Comparison of ENCODE assay signal across 1 cellular context in genomic region chr1:204093421-204093717, GRCh38.
A peak's percentile ranks its signal among the peaks of the same experiment; 100 is the strongest.
TF ChIP-seq lines count a peak whose summit lies in the region.

No MANE protein-coding gene starts in this region.

TF ChIP-seq in HepG2, 621 proteins besides CTCF, POLR2A, EP300 and RAD21 (continued from another document and continues in another):
- TF ChIP-seq PRPF4 (IDR thresholded peaks at IDR 0.05; ENCODE audit: low read depth, low read length, poor library complexity, severe bottlenecking) (no peak), ZNF280D (CRISPR knock-in tag; IDR thresholded peaks at IDR 0.05) (no peak), SMC3 (IDR thresholded peaks at IDR 0.05; ENCODE audit: low read length) (no peak), MATR3 (CRISPR knock-in tag; IDR thresholded peaks at IDR 0.05) (no peak), ZNF710 (CRISPR knock-in tag; IDR thresholded peaks at IDR 0.05; ENCODE audit: borderline replicate concordance) (no peak), HES4 (CRISPR knock-in tag; IDR thresholded peaks at IDR 0.05; ENCODE audit: borderline replicate concordance) (no peak), ZNF709 (CRISPR knock-in tag; IDR thresholded peaks at IDR 0.05) (no peak), ZNF264 (CRISPR knock-in tag; IDR thresholded peaks at IDR 0.05) (no peak), CREB1 (IDR thresholded peaks at IDR 0.05) (no peak), CREB1 (CRISPR knock-in tag; IDR thresholded peaks at IDR 0.05) (no peak), ZEB1 (IDR thresholded peaks at IDR 0.05; ENCODE audit: insufficient replicate concordance, low read depth) (peak; percentile 28), ZSCAN25 (CRISPR knock-in tag; IDR thresholded peaks at IDR 0.05) (no peak; the same call in 1 of the 2 replicates), NR3C1 (CRISPR knock-in tag; IDR thresholded peaks at IDR 0.05) (no peak), ZIK1 (CRISPR knock-in tag; IDR thresholded peaks at IDR 0.05; ENCODE audit: borderline replicate concordance, low read depth) (no peak), NR1H2 (CRISPR knock-in tag; IDR thresholded peaks at IDR 0.05; ENCODE audit: borderline replicate concordance, low read depth) (no peak), ELF3 (CRISPR knock-in tag; IDR thresholded peaks at IDR 0.05) (0 out of 2 replicates have a peak, but pooled peaks have one; percentile 25), ZNF253 (CRISPR knock-in tag; IDR thresholded peaks at IDR 0.05; ENCODE audit: borderline replicate concordance) (no peak), ZNF569 (CRISPR knock-in tag; IDR thresholded peaks at IDR 0.05; ENCODE audit: borderline replicate concordance) (no peak), ZNF207 (IDR thresholded peaks at IDR 0.05; ENCODE audit: borderline replicate concordance) (no peak), HOXA3 (CRISPR knock-in tag; IDR thresholded peaks at IDR 0.05) (peak; percentile 72), ZSCAN12 (CRISPR knock-in tag; IDR thresholded peaks at IDR 0.05) (no peak), GMEB1 (CRISPR knock-in tag; IDR thresholded peaks at IDR 0.05; ENCODE audit: borderline replicate concordance) (no peak), PHB2 (IDR thresholded peaks at IDR 0.05; ENCODE audit: partially characterized antibody) (no peak), CHD2 (IDR thresholded peaks at IDR 0.05; ENCODE audit: low read depth, low read length) (no peak), ZNF367 (CRISPR knock-in tag; IDR thresholded peaks at IDR 0.05; ENCODE audit: borderline replicate concordance) (no peak), ZBTB21 (CRISPR knock-in tag; IDR thresholded peaks at IDR 0.05) (no peak), ZBTB25 (CRISPR knock-in tag; IDR thresholded peaks at IDR 0.05) (no peak; the same call in 1 of the 2 replicates), ZNF543 (CRISPR knock-in tag; IDR thresholded peaks at IDR 0.05) (no peak), TBX2 (CRISPR knock-in tag; IDR thresholded peaks at IDR 0.05; ENCODE audit: borderline replicate concordance) (peak; percentile 65; the same call in 1 of the 2 replicates), ZNF460 (CRISPR knock-in tag; IDR thresholded peaks at IDR 0.05; ENCODE audit: borderline replicate concordance) (no peak), SNAI1 (CRISPR knock-in tag; IDR thresholded peaks at IDR 0.05; ENCODE audit: borderline replicate concordance) (no peak)
- TF ChIP-seq, protein P1, sequence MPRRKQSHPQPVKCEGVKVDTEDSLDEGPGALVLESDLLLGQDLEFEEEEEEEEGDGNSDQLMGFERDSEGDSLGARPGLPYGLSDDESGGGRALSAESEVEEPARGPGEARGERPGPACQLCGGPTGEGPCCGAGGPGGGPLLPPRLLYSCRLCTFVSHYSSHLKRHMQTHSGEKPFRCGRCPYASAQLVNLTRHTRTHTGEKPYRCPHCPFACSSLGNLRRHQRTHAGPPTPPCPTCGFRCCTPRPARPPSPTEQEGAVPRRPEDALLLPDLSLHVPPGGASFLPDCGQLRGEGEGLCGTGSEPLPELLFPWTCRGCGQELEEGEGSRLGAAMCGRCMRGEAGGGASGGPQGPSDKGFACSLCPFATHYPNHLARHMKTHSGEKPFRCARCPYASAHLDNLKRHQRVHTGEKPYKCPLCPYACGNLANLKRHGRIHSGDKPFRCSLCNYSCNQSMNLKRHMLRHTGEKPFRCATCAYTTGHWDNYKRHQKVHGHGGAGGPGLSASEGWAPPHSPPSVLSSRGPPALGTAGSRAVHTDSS (CRISPR knock-in tag; conservative IDR thresholded peaks at IDR 0.05) = no peak
- TF ChIP-seq, protein P2, sequence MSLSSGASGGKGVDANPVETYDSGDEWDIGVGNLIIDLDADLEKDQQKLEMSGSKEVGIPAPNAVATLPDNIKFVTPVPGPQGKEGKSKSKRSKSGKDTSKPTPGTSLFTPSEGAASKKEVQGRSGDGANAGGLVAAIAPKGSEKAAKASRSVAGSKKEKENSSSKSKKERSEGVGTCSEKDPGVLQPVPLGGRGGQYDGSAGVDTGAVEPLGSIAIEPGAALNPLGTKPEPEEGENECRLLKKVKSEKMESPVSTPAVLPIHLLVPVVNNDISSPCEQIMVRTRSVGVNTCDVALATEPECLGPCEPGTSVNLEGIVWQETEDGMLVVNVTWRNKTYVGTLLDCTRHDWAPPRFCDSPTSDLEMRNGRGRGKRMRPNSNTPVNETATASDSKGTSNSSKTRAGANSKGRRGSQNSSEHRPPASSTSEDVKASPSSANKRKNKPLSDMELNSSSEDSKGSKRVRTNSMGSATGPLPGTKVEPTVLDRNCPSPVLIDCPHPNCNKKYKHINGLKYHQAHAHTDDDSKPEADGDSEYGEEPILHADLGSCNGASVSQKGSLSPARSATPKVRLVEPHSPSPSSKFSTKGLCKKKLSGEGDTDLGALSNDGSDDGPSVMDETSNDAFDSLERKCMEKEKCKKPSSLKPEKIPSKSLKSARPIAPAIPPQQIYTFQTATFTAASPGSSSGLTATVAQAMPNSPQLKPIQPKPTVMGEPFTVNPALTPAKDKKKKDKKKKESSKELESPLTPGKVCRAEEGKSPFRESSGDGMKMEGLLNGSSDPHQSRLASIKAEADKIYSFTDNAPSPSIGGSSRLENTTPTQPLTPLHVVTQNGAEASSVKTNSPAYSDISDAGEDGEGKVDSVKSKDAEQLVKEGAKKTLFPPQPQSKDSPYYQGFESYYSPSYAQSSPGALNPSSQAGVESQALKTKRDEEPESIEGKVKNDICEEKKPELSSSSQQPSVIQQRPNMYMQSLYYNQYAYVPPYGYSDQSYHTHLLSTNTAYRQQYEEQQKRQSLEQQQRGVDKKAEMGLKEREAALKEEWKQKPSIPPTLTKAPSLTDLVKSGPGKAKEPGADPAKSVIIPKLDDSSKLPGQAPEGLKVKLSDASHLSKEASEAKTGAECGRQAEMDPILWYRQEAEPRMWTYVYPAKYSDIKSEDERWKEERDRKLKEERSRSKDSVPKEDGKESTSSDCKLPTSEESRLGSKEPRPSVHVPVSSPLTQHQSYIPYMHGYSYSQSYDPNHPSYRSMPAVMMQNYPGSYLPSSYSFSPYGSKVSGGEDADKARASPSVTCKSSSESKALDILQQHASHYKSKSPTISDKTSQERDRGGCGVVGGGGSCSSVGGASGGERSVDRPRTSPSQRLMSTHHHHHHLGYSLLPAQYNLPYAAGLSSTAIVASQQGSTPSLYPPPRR (CRISPR knock-in tag; IDR thresholded peaks at IDR 0.05; ENCODE audit: borderline replicate concordance) = no peak
- TF ChIP-seq, protein P3, sequence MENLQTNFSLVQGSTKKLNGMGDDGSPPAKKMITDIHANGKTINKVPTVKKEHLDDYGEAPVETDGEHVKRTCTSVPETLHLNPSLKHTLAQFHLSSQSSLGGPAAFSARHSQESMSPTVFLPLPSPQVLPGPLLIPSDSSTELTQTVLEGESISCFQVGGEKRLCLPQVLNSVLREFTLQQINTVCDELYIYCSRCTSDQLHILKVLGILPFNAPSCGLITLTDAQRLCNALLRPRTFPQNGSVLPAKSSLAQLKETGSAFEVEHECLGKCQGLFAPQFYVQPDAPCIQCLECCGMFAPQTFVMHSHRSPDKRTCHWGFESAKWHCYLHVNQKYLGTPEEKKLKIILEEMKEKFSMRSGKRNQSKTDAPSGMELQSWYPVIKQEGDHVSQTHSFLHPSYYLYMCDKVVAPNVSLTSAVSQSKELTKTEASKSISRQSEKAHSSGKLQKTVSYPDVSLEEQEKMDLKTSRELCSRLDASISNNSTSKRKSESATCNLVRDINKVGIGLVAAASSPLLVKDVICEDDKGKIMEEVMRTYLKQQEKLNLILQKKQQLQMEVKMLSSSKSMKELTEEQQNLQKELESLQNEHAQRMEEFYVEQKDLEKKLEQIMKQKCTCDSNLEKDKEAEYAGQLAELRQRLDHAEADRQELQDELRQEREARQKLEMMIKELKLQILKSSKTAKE (CRISPR knock-in tag; IDR thresholded peaks at IDR 0.05; ENCODE audit: borderline replicate concordance) = no peak
- TF ChIP-seq, protein P4, sequence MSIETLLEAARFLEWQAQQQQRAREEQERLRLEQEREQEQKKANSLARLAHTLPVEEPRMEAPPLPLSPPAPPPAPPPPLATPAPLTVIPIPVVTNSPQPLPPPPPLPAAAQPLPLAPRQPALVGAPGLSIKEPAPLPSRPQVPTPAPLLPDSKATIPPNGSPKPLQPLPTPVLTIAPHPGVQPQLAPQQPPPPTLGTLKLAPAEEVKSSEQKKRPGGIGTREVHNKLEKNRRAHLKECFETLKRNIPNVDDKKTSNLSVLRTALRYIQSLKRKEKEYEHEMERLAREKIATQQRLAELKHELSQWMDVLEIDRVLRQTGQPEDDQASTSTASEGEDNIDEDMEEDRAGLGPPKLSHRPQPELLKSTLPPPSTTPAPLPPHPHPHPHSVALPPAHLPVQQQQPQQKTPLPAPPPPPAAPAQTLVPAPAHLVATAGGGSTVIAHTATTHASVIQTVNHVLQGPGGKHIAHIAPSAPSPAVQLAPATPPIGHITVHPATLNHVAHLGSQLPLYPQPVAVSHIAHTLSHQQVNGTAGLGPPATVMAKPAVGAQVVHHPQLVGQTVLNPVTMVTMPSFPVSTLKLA (IDR thresholded peaks at IDR 0.05) = no peak
- TF ChIP-seq, protein P5, sequence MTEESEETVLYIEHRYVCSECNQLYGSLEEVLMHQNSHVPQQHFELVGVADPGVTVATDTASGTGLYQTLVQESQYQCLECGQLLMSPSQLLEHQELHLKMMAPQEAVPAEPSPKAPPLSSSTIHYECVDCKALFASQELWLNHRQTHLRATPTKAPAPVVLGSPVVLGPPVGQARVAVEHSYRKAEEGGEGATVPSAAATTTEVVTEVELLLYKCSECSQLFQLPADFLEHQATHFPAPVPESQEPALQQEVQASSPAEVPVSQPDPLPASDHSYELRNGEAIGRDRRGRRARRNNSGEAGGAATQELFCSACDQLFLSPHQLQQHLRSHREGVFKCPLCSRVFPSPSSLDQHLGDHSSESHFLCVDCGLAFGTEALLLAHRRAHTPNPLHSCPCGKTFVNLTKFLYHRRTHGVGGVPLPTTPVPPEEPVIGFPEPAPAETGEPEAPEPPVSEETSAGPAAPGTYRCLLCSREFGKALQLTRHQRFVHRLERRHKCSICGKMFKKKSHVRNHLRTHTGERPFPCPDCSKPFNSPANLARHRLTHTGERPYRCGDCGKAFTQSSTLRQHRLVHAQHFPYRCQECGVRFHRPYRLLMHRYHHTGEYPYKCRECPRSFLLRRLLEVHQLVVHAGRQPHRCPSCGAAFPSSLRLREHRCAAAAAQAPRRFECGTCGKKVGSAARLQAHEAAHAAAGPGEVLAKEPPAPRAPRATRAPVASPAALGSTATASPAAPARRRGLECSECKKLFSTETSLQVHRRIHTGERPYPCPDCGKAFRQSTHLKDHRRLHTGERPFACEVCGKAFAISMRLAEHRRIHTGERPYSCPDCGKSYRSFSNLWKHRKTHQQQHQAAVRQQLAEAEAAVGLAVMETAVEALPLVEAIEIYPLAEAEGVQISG (CRISPR knock-in tag; IDR thresholded peaks at IDR 0.05) = peak; percentile 61
